9 cellular contexts compared by ENCODE assay signal in genomic region chr15:79089890-79090486, GRCh38. TPM values are rescaled to one million over a fixed set of nuclear protein-coding genes. Genes with fewer than 3 reads are reported as not detected.
A peak's percentile ranks its signal among the peaks of the same experiment; 100 is the strongest.
DNase-seq lines count a peak whose midpoint lies in the region; ATAC-seq and TF ChIP-seq lines count a peak whose summit lies in the region.
"Had no signal": no experiment of that assay in that cellular context is flagged by ENCODE, and none has a peak within 500 bp of the region (broad histone marks: within the 10 kb centered on the region; RNA-seq: fewer than 3 reads in every experiment).

No MANE protein-coding gene starts in this region.

- 1% methylated on average over 52 of the region's 53 CpGs for WGBS in mesenchymal stem cell

- no peak overlapping the region for H3K4ac ChIP-seq in mesenchymal stem cell (ENCODE audit: low read depth in 1 of 2, low read length in 2 of 2)

- H2BK15ac ChIP-seq in mesenchymal stem cell (ENCODE audit: low read depth, poor library complexity, severe bottlenecking), result no peak overlapping the region

- H3K4me3 ChIP-seq in mesenchymal stem cell (ENCODE audit: insufficient read depth in 1 of 2, low read depth in 1 of 2, low read length in 2 of 2), result no peak overlapping the region

- peaks cover 97% of the 10 kb centered on the region in 2 experiments for H3K27me3 ChIP-seq in mesenchymal stem cell (ENCODE audit: control insufficient read depth in 1 of 2, insufficient read depth in 1 of 2, low read length in 2 of 2)

- H4K8ac ChIP-seq in mesenchymal stem cell (ENCODE audit: low read length), result no peak overlapping the region

- H3K18ac ChIP-seq in mesenchymal stem cell (ENCODE audit: low read depth in 1 of 2, low read length in 2 of 2), result no peak overlapping the region

- no peak overlapping the region for H4K91ac ChIP-seq in mesenchymal stem cell (ENCODE audit: low read length)

- H3K9me3 ChIP-seq in mesenchymal stem cell (ENCODE audit: control insufficient read depth, low read length), result no peaks in the 10 kb centered on the region

- no peak overlapping the region for H3K9ac ChIP-seq in mesenchymal stem cell (ENCODE audit: low read length)

- DNase-seq in NCI-H748 (lab: John Stamatoyannopoulos, UW; ENCODE audit: unreplicated experiment) (peak; percentile 52), NCI-H748 treated with DMSO at 0.1 percent for 48 hours (lab: John Stamatoyannopoulos, UW) (no peak), cerebellum (ENCODE audit: low spot score) (peak; percentile 41), mesenchymal stem cell (peak; percentile 10), omental fat pad (ENCODE audit: low spot score) (no peak), NCI-H2107 treated with DMSO at 0.1 percent for 48 hours (lab: John Stamatoyannopoulos, UW; ENCODE audit: unreplicated experiment) (no peak)
- DNase-seq in stimulated activated naive CD4-positive, alpha-beta T cell (lab: John Stamatoyannopoulos, UW), result no peak
- DNase-seq: activated CD4-positive, alpha-beta T cell treated with anti-CD3 and anti-CD28 coated beads, Interleukin-2, amount 10 ng/mL, durations not matched to agents 24 days and 14 days had no signal

- no peak for ATAC-seq in omental fat pad (ENCODE audit: low FRiP score)

- no peak overlapping the region for H2AK5ac ChIP-seq in mesenchymal stem cell (ENCODE audit: low read length, severe bottlenecking)

- no peaks in the 10 kb centered on the region for H3K79me1 ChIP-seq in mesenchymal stem cell (replicated peaks; ENCODE audit: low read length, poor library complexity, severe bottlenecking)

- no peak overlapping the region for H2BK120ac ChIP-seq in mesenchymal stem cell (ENCODE audit: low read depth, low read length)

- H2BK5ac ChIP-seq in mesenchymal stem cell (ENCODE audit: low read depth, low read length, poor library complexity, severe bottlenecking), result no peak overlapping the region

- peaks cover 24% of the 10 kb centered on the region for H3K4me1 ChIP-seq in mesenchymal stem cell (ENCODE audit: control insufficient read depth, insufficient read depth, low read depth, low read length)

- peak overlapping the region; percentile 25 for H3K4me2 ChIP-seq in mesenchymal stem cell (ENCODE audit: low read length, poor library complexity, severe bottlenecking)

- H3K27ac ChIP-seq in mesenchymal stem cell (ENCODE audit: low read length, poor library complexity, severe bottlenecking) (no peak overlapping the region), temporal lobe (ENCODE audit: low read depth, low read length) (peak overlapping the region; percentile 27)

- H2AFZ ChIP-seq in mesenchymal stem cell (ENCODE audit: low read depth, low read length), result no peak overlapping the region

- H2BK12ac ChIP-seq in mesenchymal stem cell (ENCODE audit: low read length in 2 of 2), result no peak overlapping the region

- H3K14ac ChIP-seq in mesenchymal stem cell (ENCODE audit: low read length in 2 of 2), result no peak overlapping the region

- H3K23ac ChIP-seq in mesenchymal stem cell (ENCODE audit: low read length in 2 of 2), result peak overlapping the region in 1 of 2 experiments; percentile 30

- TF ChIP-seq CTCF in omental fat pad (IDR thresholded peaks at IDR 0.05), result no peak

- no peaks in the 10 kb centered on the region for H3K36me3 ChIP-seq in mesenchymal stem cell (ENCODE audit: control insufficient read depth in 1 of 2, insufficient read depth in 2 of 2, low read depth in 1 of 2, low read length in 2 of 2)

RNA-seq across cellular contexts. Expression of gene RASGRF1, which starts 0.6 kb away (rescaled TPM):
- total RNA-seq in cerebellum, result 16.9 TPM
- polyA plus RNA-seq in mesenchymal stem cell (2013, experiment 1 of 2), result 1.9 TPM
- polyA plus RNA-seq in mesenchymal stem cell (2013, experiment 2 of 2), result 1.8 TPM
- total RNA-seq in temporal lobe, result 3.7 TPM
- under 1 TPM in 3 of 4 donors, not detected in 1; 0.13 to 0.32 (median 0.24) TPM for total RNA-seq in omental fat pad
- total RNA-seq: activated CD4-positive, alpha-beta T cell treated with anti-CD3 and anti-CD28 coated beads, Interleukin-2, amount 10 ng/mL, durations not matched to agents 24 days and 14 days had no signal

Comparison
In these comparisons a context has a peak if more than half of its experiments do, and no peak if none do; other contexts are left out.
1. DNase-seq: peak in NCI-H748 (single experiment), cerebellum (single experiment) and mesenchymal stem cell (single experiment); none in NCI-H748 treated with DMSO at 0.1 percent for 48 hours (single experiment), omental fat pad (single experiment), stimulated activated naive CD4-positive, alpha-beta T cell (0 of 6) and NCI-H2107 treated with DMSO at 0.1 percent for 48 hours (single experiment).